Comparison of ENCODE assay signal across 9 cellular contexts in genomic region chr1:223731076-223731770, GRCh38. TPM values are rescaled to one million over a fixed set of nuclear protein-coding genes. Genes with fewer than 3 reads are reported as not detected.
DNase-seq lines count a peak whose midpoint lies in the region; ATAC-seq, FAIRE-seq and TF ChIP-seq lines count a peak whose summit lies in the region.
"Had no signal": no experiment of that assay in that cellular context is flagged by ENCODE, and none has a peak within 500 bp of the region (broad histone marks: within the 10 kb centered on the region; RNA-seq: fewer than 3 reads in every experiment).

No MANE protein-coding gene starts in this region.

- H2BK12ac ChIP-seq in neuronal stem cell (ENCODE audit: low read length), result no peak overlapping the region

- H3K27ac ChIP-seq in C4-2B, result peak overlapping the region; percentile 97
- no peak overlapping the region for H3K27ac ChIP-seq in OCI-LY3 (ENCODE audit: low read length)
- peak overlapping the region; percentile 50 to 80 (median 54) for H3K27ac ChIP-seq in esophagus squamous epithelium
- H3K27ac ChIP-seq in neuronal stem cell (replicated peaks; ENCODE audit: low read length), result no peak overlapping the region
- H3K27ac ChIP-seq in Karpas-422 (ENCODE audit: low read length), result no peak overlapping the region

- H3K9ac ChIP-seq in OCI-LY3 (ENCODE audit: low read length) (no peak overlapping the region), neuronal stem cell (ENCODE audit: low read depth, low read length, poor library complexity) (peak overlapping the region; percentile 63), Karpas-422 (ENCODE audit: low read length) (no peak overlapping the region)

- H4K91ac ChIP-seq in neuronal stem cell (ENCODE audit: low read depth, low read length, poor library complexity), result no peak overlapping the region

- no peak overlapping the region for H2AFZ ChIP-seq in OCI-LY3 (ENCODE audit: low read depth, low read length)
- H2AFZ ChIP-seq in neuronal stem cell (ENCODE audit: low read length), result no peak overlapping the region
- no peak overlapping the region for H2AFZ ChIP-seq in Karpas-422 (ENCODE audit: low read length)

- intact Hi-C loops in esophagus squamous epithelium (cut with DNase I), result no loop called here

- H3K23ac ChIP-seq in neuronal stem cell (ENCODE audit: low read depth, low read length, poor library complexity), result peak overlapping the region; percentile 34

- H3K4me2 ChIP-seq in OCI-LY3 (ENCODE audit: low read length), result peak overlapping the region; percentile 26
- no peak overlapping the region for H3K4me2 ChIP-seq in neuronal stem cell (ENCODE audit: insufficient read depth, low read length, poor library complexity, severe bottlenecking)
- no peak overlapping the region for H3K4me2 ChIP-seq in Karpas-422 (ENCODE audit: low read depth, low read length, poor library complexity, severe bottlenecking)

- no peak overlapping the region for H2BK15ac ChIP-seq in neuronal stem cell (ENCODE audit: low read length)

- no peaks in the 10 kb centered on the region for H4K20me1 ChIP-seq in OCI-LY3 (ENCODE audit: insufficient read depth, low read length)
- H4K20me1 ChIP-seq in Karpas-422 (ENCODE audit: insufficient read depth, low read depth, low read length), result no peaks in the 10 kb centered on the region

- TF ChIP-seq POLR2A in esophagus squamous epithelium (IDR thresholded peaks at IDR 0.05) (no peak), GM12892 (IDR thresholded peaks at IDR 0.05; ENCODE audit: low read depth, low read length) (no peak), GM18505 (IDR thresholded peaks at IDR 0.05; ENCODE audit: borderline replicate concordance, extremely low read depth, insufficient read depth, insufficient read length) (no peak)

- H3K4ac ChIP-seq in neuronal stem cell (ENCODE audit: low read length), result no peak overlapping the region

- no peak overlapping the region for H2AK5ac ChIP-seq in neuronal stem cell (ENCODE audit: low read depth, low read length)

- H3K79me2 ChIP-seq in OCI-LY3 (ENCODE audit: low read length) (no peaks in the 10 kb centered on the region), Karpas-422 (ENCODE audit: low read length) (no peaks in the 10 kb centered on the region)

- H3K9me2 ChIP-seq in Karpas-422 (replicated peaks; ENCODE audit: insufficient read depth, low read length), result no peaks in the 10 kb centered on the region

- ATAC-seq in GM18505 (IDR thresholded peaks at IDR 0.05; ENCODE audit: unreplicated experiment), result no peak

- no peak overlapping the region for H3K14ac ChIP-seq in neuronal stem cell (ENCODE audit: low read length)

- no peak overlapping the region for H2BK120ac ChIP-seq in neuronal stem cell (ENCODE audit: low read depth, low read length)

- H3K27me3 ChIP-seq in OCI-LY3 (ENCODE audit: low read depth, low read length), result no peaks in the 10 kb centered on the region
- H3K27me3 ChIP-seq in esophagus squamous epithelium, result no peaks in the 10 kb centered on the region
- no peaks in the 10 kb centered on the region for H3K27me3 ChIP-seq in neuronal stem cell (ENCODE audit: control insufficient read depth in 3 of 3, insufficient read depth in 3 of 3, low read depth in 1 of 3, low read length in 3 of 3)
- H3K27me3 ChIP-seq in Karpas-422 (ENCODE audit: low read length), result no peaks in the 10 kb centered on the region; the same call in 1 of the 2 replicates

- H3K9me3 ChIP-seq in OCI-LY3 (ENCODE audit: insufficient read depth, low read length) (no peaks in the 10 kb centered on the region), esophagus squamous epithelium (no peaks in the 10 kb centered on the region), neuronal stem cell (replicated peaks in 1 of 2; ENCODE audit: control insufficient read depth in 2 of 2, insufficient read depth in 1 of 2, low read depth in 1 of 2, low read length in 2 of 2) (no peaks in the 10 kb centered on the region), Karpas-422 (ENCODE audit: low read length) (no peaks in the 10 kb centered on the region)

- no peaks in the 10 kb centered on the region for H3K36me3 ChIP-seq in OCI-LY3 (replicated peaks; ENCODE audit: low read depth, low read length)
- H3K36me3 ChIP-seq in esophagus squamous epithelium, result peaks cover 0 to 57% (median 3%) of the 10 kb centered on the region in 3 donors
- peaks cover 5 to 44% of the 10 kb centered on the region in 2 donors for H3K36me3 ChIP-seq in neuronal stem cell (replicated peaks in 1 of 2; ENCODE audit: control insufficient read depth in 2 of 2, insufficient read depth in 2 of 2, low read length in 2 of 2)
- H3K36me3 ChIP-seq in Karpas-422 (ENCODE audit: insufficient read depth, low read length), result no peaks in the 10 kb centered on the region

- peak overlapping the region; percentile 32 for H3K18ac ChIP-seq in neuronal stem cell (ENCODE audit: low read length)

- TF ChIP-seq CTCF in C4-2B (conservative IDR thresholded peaks at IDR 0.05) (no peak), OCI-LY3 (IDR thresholded peaks at IDR 0.05; ENCODE audit: low read depth, low read length) (no peak), esophagus squamous epithelium (IDR thresholded peaks at IDR 0.05) (no peak)

- no peak overlapping the region for H4K8ac ChIP-seq in neuronal stem cell (ENCODE audit: low read depth, low read length)

- no peaks in the 10 kb centered on the region for H3K79me1 ChIP-seq in neuronal stem cell (ENCODE audit: low read depth, low read length)

- 49 to 56% methylated on average over 9 to 11 of the region's 13 CpGs for WGBS in esophagus squamous epithelium, 2 donors
- no CpG with 5 or more reads among the region's 13 CpGs for WGBS in neuronal stem cell (ENCODE audit: extremely low coverage in 2 of 2, insufficient read length in 2 of 2, insufficient replicate concordance in 1 of 2), 2 donors

- H3K4me1 ChIP-seq in OCI-LY3 (ENCODE audit: low read length), result peaks cover 24% of the 10 kb centered on the region
- peaks cover 56 to 78% (median 60%) of the 10 kb centered on the region in 3 donors for H3K4me1 ChIP-seq in esophagus squamous epithelium
- H3K4me1 ChIP-seq in neuronal stem cell (ENCODE audit: control insufficient read depth in 2 of 2, insufficient read depth in 1 of 2, low read depth in 1 of 2, low read length in 2 of 2), result peaks cover 9 to 21% of the 10 kb centered on the region in 2 donors
- no peaks in the 10 kb centered on the region for H3K4me1 ChIP-seq in Karpas-422 (ENCODE audit: low read length)

- H2BK5ac ChIP-seq in neuronal stem cell (ENCODE audit: low read length), result no peak overlapping the region

- DNase-seq in esophagus squamous epithelium (lab: John Stamatoyannopoulos, UW) (no peak), neuronal stem cell (ENCODE audit: low spot score) (no peak), NCI-H526 (lab: John Stamatoyannopoulos, UW) (no peak), GM12892 (ENCODE audit: insufficient read length) (no peak), Karpas-422 (no peak)

- H3K4me3 ChIP-seq in OCI-LY3 (ENCODE audit: low read length) (no peak overlapping the region), esophagus squamous epithelium (no peak overlapping the region), neuronal stem cell (ENCODE audit: low read length in 2 of 2) (no peak overlapping the region), Karpas-422 (ENCODE audit: low read length) (no peak overlapping the region)

- no peak for FAIRE-seq in GM12892 (lab: Jason Lieb, UNC)
- FAIRE-seq: islet of Langerhans had no signal

RNA-seq across cellular contexts. Expression of gene CAPN2, which starts 18.9 kb away (rescaled TPM):
- total RNA-seq in esophagus squamous epithelium, result 100 to 1,000 TPM; 145 to 234 (median 177) TPM
- polyA plus RNA-seq in neuronal stem cell (2013, experiment 1 of 2), result 50.4 TPM
- 50.8 TPM for polyA plus RNA-seq in neuronal stem cell (2013, experiment 2 of 2)
- polyA plus RNA-seq in GM12892 (2012; ENCODE audit: missing spikeins), result 43.2 TPM
- not detected in 2 replicates for total RNA-seq in Karpas-422 (2014; rRNA removed; shearing (Covaris generic); ENCODE audit: low replicate concordance)

Comparison
In these comparisons a context has a peak if more than half of its experiments do, and no peak if none do; other contexts are left out.
1. H3K27ac ChIP-seq: peak in C4-2B (single experiment) and esophagus squamous epithelium (4 of 4); none in OCI-LY3 (single experiment), neuronal stem cell (single experiment) and Karpas-422 (single experiment).
2. RNA of gene CAPN2, which starts 18.9 kb away (total RNA-seq): 145 to 234 TPM in esophagus squamous epithelium; not detected in Karpas-422; every median in the first group is over 100 times any median in the second.